In genomic region chr4:7042697-7043464, GRCh38 we compare ENCODE assay signal across 8 cellular contexts. TPM values are rescaled to one million over a fixed set of nuclear protein-coding genes. Genes with fewer than 3 reads are reported as not detected.
DNase-seq lines count a peak whose midpoint lies in the region; ATAC-seq, FAIRE-seq and TF ChIP-seq lines count a peak whose summit lies in the region.

Gene TADA2B, plus strand, starts transcription at chr4:7043372. Its CDS starts 208 bp downstream, at chr4:7043580.

- H3K36me3 ChIP-seq in kidney (ENCODE audit: control insufficient read depth in 1 of 2, insufficient read depth in 2 of 2, low read length in 2 of 2): no peaks in the 10 kb centered on the region

- DNase-seq in Ammon's horn (ENCODE audit: low spot score) (peak; percentile 98), NCI-H460 (ENCODE audit: extremely low read depth, low read depth) (peak; percentile 87), cerebellum (ENCODE audit: low spot score) (peak; percentile 100), kidney (peak; percentile 99)
- peak; percentile 86 for DNase-seq in activated CD4-positive, alpha-beta T cell treated with anti-CD3 and anti-CD28 coated beads for 1 hour
- DNase-seq in stimulated activated CD4-positive, alpha-beta T cell treated with anti-CD3 and anti-CD28 coated beads, Interleukin-15, amount 100 ng/mL, for 24 hours: peak; percentile 96

- H3K4me3 ChIP-seq in kidney (ENCODE audit: low read length in 2 of 2): peak within 1 kb of the TSS; percentile 89 to 94

- TF ChIP-seq CTCF in kidney (IDR thresholded peaks at IDR 0.05; ENCODE audit: borderline replicate concordance, extremely low read depth, insufficient read depth): peak; percentile 39

- intact Hi-C loops in kidney (cut with DNase I): no loop called here

- peak; percentile 84 for ATAC-seq in HG03432 (IDR thresholded peaks at IDR 0.05; ENCODE audit: unreplicated experiment)

- no peak for FAIRE-seq in kidney (lab: Jason Lieb, UNC)

- peak; percentile 61 for TF ChIP-seq POLR2A in GM19099 (IDR thresholded peaks at IDR 0.05; ENCODE audit: extremely low read depth, insufficient read length, low read depth)

- H3K27ac ChIP-seq in kidney (ENCODE audit: low read depth in 2 of 2, low read length in 2 of 2): peak within 1 kb of the TSS; percentile 86 to 88

- peak within 1 kb of the TSS; percentile 74 to 81 for H3K9ac ChIP-seq in kidney (ENCODE audit: low read length in 2 of 2)

- H3K9me3 ChIP-seq in kidney (ENCODE audit: control insufficient read depth in 1 of 2, low read length in 2 of 2): no peaks in the 10 kb centered on the region

- peaks cover 25 to 37% of the 10 kb centered on the region in 2 donors for H3K4me1 ChIP-seq in kidney (ENCODE audit: control insufficient read depth in 1 of 2, insufficient read depth in 1 of 2, low read depth in 1 of 2, low read length in 2 of 2)

RNA-seq across cellular contexts. Expression of gene TADA2B, which starts in this region (rescaled TPM):
- total RNA-seq in NCI-H460 (2014; rRNA removed; shearing (Covaris generic)): 4.6 and 5.8 TPM in 2 replicates
- 3.4 and 3.5 TPM in 2 replicates for polyA plus RNA-seq in NCI-H460 (2014; cell fraction: nucleus; rRNA removed)
- total RNA-seq in cerebellum (15.8 TPM), kidney (30.5 TPM)
- polyA plus RNA-seq in kidney (ENCODE audit: insufficient read depth, low read depth, low replicate concordance): 14.2 TPM

Comparison
In these comparisons a context has a peak if more than half of its experiments do, and no peak if none do; other contexts are left out.
1. Peak in every context shown above with its lines: DNase-seq, ATAC-seq, H3K4me3 ChIP-seq and H3K27ac ChIP-seq.